ENCODE assay signal across 1 cellular context in genomic region chr3:44529927-44530326, GRCh38.
TF ChIP-seq lines count a peak whose summit lies in the region.

No MANE protein-coding gene starts in this region.

TF ChIP-seq in GM12878, 131 proteins besides CTCF, POLR2A, EP300 and RAD21 (continued from another document):
- peak; percentile 33; the same call in 1 of the 2 replicates for TF ChIP-seq SMC3 (IDR thresholded peaks at IDR 0.05; ENCODE audit: borderline replicate concordance, low read length)
- no peak for TF ChIP-seq KLF5 (IDR thresholded peaks at IDR 0.05; ENCODE audit: partially characterized antibody)
